8 cellular contexts compared by ENCODE assay signal in the genomic region with DNA sequence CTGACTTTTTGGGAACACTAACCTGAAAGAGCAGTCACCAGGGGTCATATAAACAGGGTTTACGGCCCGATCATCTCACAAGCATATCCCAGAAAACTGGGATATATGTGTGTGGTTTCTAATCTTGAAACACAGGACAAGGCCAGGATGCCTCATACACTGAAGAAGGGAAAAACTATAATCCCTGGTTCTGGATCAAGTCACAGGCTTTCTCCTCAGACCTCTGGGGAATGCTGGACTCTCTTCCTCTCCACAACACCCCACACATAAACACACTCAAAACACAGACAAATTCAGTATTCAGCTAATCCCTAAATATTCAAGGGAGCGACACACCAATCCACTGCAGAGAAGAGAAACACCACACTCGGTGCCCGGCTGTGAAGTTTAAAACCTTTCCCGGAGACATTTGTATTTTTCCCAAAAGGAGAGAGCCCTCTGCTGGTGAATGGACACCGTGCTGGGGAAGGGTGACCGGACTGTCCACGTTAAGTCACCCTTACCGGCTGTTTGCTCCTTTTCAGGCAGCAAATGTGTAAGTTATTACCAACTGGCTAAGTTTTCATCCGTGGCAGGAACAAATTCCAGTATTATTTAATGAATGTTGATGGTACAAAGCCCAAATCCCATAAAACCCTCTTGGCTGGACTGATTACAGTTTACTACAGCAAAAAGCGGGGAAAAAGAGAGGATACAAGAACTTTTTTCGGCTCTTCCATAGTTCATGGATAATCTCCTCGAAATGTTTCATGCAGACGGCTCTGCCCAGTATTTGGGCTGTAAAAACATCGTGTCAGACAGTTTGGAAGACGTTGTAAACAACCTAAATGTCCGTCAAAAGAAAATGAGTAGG.
DNase-seq lines count a peak whose midpoint lies in the region; ATAC-seq, FAIRE-seq and TF ChIP-seq lines count a peak whose summit lies in the region.

No MANE protein-coding gene starts in this region.

- intact Hi-C loops in colonic mucosa (cut with DNase I) (loop anchor here (5.0 kb wide), 1 partner anchor 676 kb away; no protein-coding TSS in a partner anchor), HepG2 (cut with micrococcal nuclease; ENCODE audit: unreplicated experiment) (loop anchor here (1.0 kb wide), 2 partner anchors 78 to 677 kb away; no protein-coding TSS in a partner anchor)

- H3K27ac ChIP-seq in HEK293 (ENCODE audit: extremely low read depth, low read depth, low read length): no peak overlapping the region
- no peak overlapping the region for H3K27ac ChIP-seq in colonic mucosa
- H3K27ac ChIP-seq in HepG2 (ENCODE audit: extremely low read length, insufficient read depth, low read length): no peak overlapping the region
- no peak overlapping the region for H3K27ac ChIP-seq in thoracic aorta

- WGBS in HepG2 (ENCODE audit: low lambda C conversion rate): 23% methylated on average over 14 of the region's 18 CpGs

- CTCF ChIA-PET in HEK293 (lab: Yijun Ruan, JAX) (interaction anchor here (0.6 to 1.3 kb wide), 19 partner anchors 11 to 797 kb away, joined by 3 to 7 read pairs (median 3); no protein-coding TSS in a partner anchor), HepG2 (lab: Yijun Ruan, JAX; ENCODE audit: low intra/inter-chr PET ratio, low total read pairs) (interaction anchor here (2.2 kb wide), 1 partner anchor 78 kb away, joined by 11 read pairs; no protein-coding TSS in a partner anchor)

- no peaks in the 10 kb centered on the region for H3K9me3 ChIP-seq in HEK293 (ENCODE audit: control insufficient read depth, insufficient read depth, low read depth, low read length)
- no peaks in the 10 kb centered on the region for H3K9me3 ChIP-seq in colonic mucosa
- H3K9me3 ChIP-seq in HepG2 (ENCODE audit: low read length): no peaks in the 10 kb centered on the region
- no peaks in the 10 kb centered on the region for H3K9me3 ChIP-seq in thoracic aorta

- peak; percentile 96 for ATAC-seq in HepG2
- peak; percentile 84 for ATAC-seq in thoracic aorta (ENCODE audit: insufficient number of reproducible peaks, low FRiP score, low read depth)
- ATAC-seq in GM19452 (IDR thresholded peaks at IDR 0.05; ENCODE audit: unreplicated experiment): no peak

- no peaks in the 10 kb centered on the region for H4K20me1 ChIP-seq in HepG2 (ENCODE audit: insufficient read depth, low read length)

- in situ Hi-C loops in Caki2 (cut with HindIII; ENCODE audit: low pct_unique_long_range_greater_than_20kb, low sequenced_read_pairs) (no loop called here), HepG2 (cut with HindIII; ENCODE audit: extremely low pct_ligation_motif_present, low pct_unique_long_range_greater_than_20kb) (no loop called here)

- no TSS peak for BruUV-seq in HepG2 (replicated peaks; lab: Mats Ljungman, UMichigan)

- DNase-seq in Caki2 (ENCODE audit: low read depth) (peak; percentile 68), OCI-M1 (lab: John Stamatoyannopoulos, UW) (peak; percentile 76), colonic mucosa (peak; percentile 81), HepG2 (ENCODE audit: low spot score) (peak; percentile 46), thoracic aorta (ENCODE audit: low spot score) (no peak)
- DNase-seq in activated naive CD4-positive, alpha-beta T cell treated with anti-CD3 and anti-CD28 coated beads, Interleukin-2, amount 50 U/mL, for 16 hours: no peak

- TF ChIP-seq EP300 in HepG2 (IDR thresholded peaks at IDR 0.05; ENCODE audit: low read depth in 2 of 2, low read length in 2 of 2) (no peak), HepG2 (CRISPR knock-in tag; IDR thresholded peaks at IDR 0.05; ENCODE audit: borderline replicate concordance) (no peak)

- no peak overlapping the region for H2AFZ ChIP-seq in HepG2 (ENCODE audit: low read length)

- H3K79me2 ChIP-seq in HepG2 (ENCODE audit: insufficient read depth, low read length): no peaks in the 10 kb centered on the region

- H3K4me3 ChIP-seq in HEK293 (ENCODE audit: low read depth, low read length) (no peak overlapping the region), colonic mucosa (no peak overlapping the region), HepG2 (replicated peaks in 1 of 3; ENCODE audit: insufficient read depth in 1 of 3, low read depth in 2 of 3, low read length in 3 of 3) (no peak overlapping the region), thoracic aorta (peak overlapping the region; percentile 50)

- TF ChIP-seq POLR2A in HepG2 (IDR thresholded peaks at IDR 0.05; ENCODE audit: insufficient read depth in 1 of 2, low read depth in 2 of 2, low read length in 2 of 2): no peak

- TF ChIP-seq CTCF in HEK293 (tag by site-specific recombination; IDR thresholded peaks at IDR 0.05): peak; percentile 70
- TF ChIP-seq CTCF in colonic mucosa (IDR thresholded peaks at IDR 0.05): peak; percentile 76
- TF ChIP-seq CTCF in HepG2 (CRISPR knock-in tag; IDR thresholded peaks at IDR 0.05): peak; percentile 85
- TF ChIP-seq CTCF in thoracic aorta (IDR thresholded peaks at IDR 0.05): peak; percentile 82

- POLR2A ChIA-PET in HEK293 (lab: Yijun Ruan, JAX): no interaction called here
- POLR2A ChIA-PET in HepG2 (lab: Yijun Ruan, JAX): interaction anchor here (0.5 kb wide), 1 partner anchor 1131 kb away, joined by 5 read pairs; no protein-coding TSS in a partner anchor

- H3K4me2 ChIP-seq in HepG2 (ENCODE audit: low read depth, low read length): peak overlapping the region; percentile 30

- H3K4me1 ChIP-seq in HEK293 (ENCODE audit: control insufficient read depth, insufficient read depth, low read length): no peaks in the 10 kb centered on the region
- H3K4me1 ChIP-seq in colonic mucosa: no peaks in the 10 kb centered on the region
- peaks cover 1% of the 10 kb centered on the region for H3K4me1 ChIP-seq in HepG2 (ENCODE audit: insufficient read depth, low read length)
- no peaks in the 10 kb centered on the region for H3K4me1 ChIP-seq in thoracic aorta (ENCODE audit: control insufficient read depth in 1 of 2, low read depth in 2 of 2)

- H3K27me3 ChIP-seq in colonic mucosa: no peaks in the 10 kb centered on the region
- H3K27me3 ChIP-seq in HepG2 (ENCODE audit: control insufficient read depth in 1 of 2, insufficient read depth in 2 of 2, low read length in 2 of 2): peaks cover 0 to 4% of the 10 kb centered on the region in 2 experiments; a peak in 1 of 5 replicates
- H3K27me3 ChIP-seq in thoracic aorta (replicated peaks; ENCODE audit: insufficient read depth): no peaks in the 10 kb centered on the region

- no peak overlapping the region for H3K9ac ChIP-seq in colonic mucosa (ENCODE audit: low read depth in 2 of 2, low read length in 2 of 2)
- no peak overlapping the region for H3K9ac ChIP-seq in HepG2 (ENCODE audit: insufficient read depth, low read depth, low read length)

- peak; percentile 48; the same call in 1 of the 2 replicates for TF ChIP-seq RAD21 in HepG2 (CRISPR knock-in tag; IDR thresholded peaks at IDR 0.05)

- H3K36me3 ChIP-seq in HEK293 (ENCODE audit: control insufficient read depth in 2 of 2, insufficient read depth in 1 of 2, low read length in 2 of 2) (no peaks in the 10 kb centered on the region), colonic mucosa (no peaks in the 10 kb centered on the region), HepG2 (replicated peaks in 1 of 2; ENCODE audit: control insufficient read depth in 1 of 2, insufficient read depth in 2 of 2, low read length in 2 of 2) (no peaks in the 10 kb centered on the region), thoracic aorta (no peaks in the 10 kb centered on the region)

- peak; percentile 89 for FAIRE-seq in HepG2 (lab: Jason Lieb, UNC)

TF ChIP-seq in HEK293, 187 proteins besides CTCF, POLR2A, EP300 and RAD21 (continues in another document):
- TF ChIP-seq YY2 (tag by site-specific recombination; IDR thresholded peaks at IDR 0.05) (no peak), RBAK (tag by site-specific recombination; IDR thresholded peaks at IDR 0.05) (no peak), SETDB1 (IDR thresholded peaks at IDR 0.05; ENCODE audit: insufficient read length, low read length) (no peak), ZBTB48 (tag by site-specific recombination; IDR thresholded peaks at IDR 0.05) (peak; percentile 66), TCF7L2 (IDR thresholded peaks at IDR 0.05; ENCODE audit: borderline replicate concordance, low read depth, low read length) (no peak), ZNF624 (tag by site-specific recombination; IDR thresholded peaks at IDR 0.05) (no peak), ZNF2 (tag by site-specific recombination; IDR thresholded peaks at IDR 0.05) (peak; percentile 61; the same call in 1 of the 2 replicates), ZNF521 (tag by site-specific recombination; IDR thresholded peaks at IDR 0.05) (no peak)
- TF ChIP-seq, protein P1, sequence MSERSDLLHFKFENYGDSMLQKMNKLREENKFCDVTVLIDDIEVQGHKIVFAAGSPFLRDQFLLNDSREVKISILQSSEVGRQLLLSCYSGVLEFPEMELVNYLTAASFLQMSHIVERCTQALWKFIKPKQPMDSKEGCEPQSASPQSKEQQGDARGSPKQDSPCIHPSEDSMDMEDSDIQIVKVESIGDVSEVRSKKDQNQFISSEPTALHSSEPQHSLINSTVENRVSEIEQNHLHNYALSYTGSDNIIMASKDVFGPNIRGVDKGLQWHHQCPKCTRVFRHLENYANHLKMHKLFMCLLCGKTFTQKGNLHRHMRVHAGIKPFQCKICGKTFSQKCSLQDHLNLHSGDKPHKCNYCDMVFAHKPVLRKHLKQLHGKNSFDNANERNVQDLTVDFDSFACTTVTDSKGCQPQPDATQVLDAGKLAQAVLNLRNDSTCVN (tag by site-specific recombination; optimal IDR thresholded peaks at IDR 0.05): no peak

TF ChIP-seq in HepG2, 621 proteins besides CTCF, POLR2A, EP300 and RAD21 (continues in another document):
- TF ChIP-seq XRCC5 (optimal IDR thresholded peaks at IDR 0.05; ENCODE audit: low read length) (peak; percentile 71), KAT2B (IDR thresholded peaks at IDR 0.05; ENCODE audit: borderline replicate concordance, low read depth, low read length) (no peak), STAG1 (CRISPR knock-in tag; IDR thresholded peaks at IDR 0.05) (peak; percentile 77), ZBTB1 (CRISPR knock-in tag; IDR thresholded peaks at IDR 0.05; ENCODE audit: borderline replicate concordance) (no peak)
- TF ChIP-seq, protein P2, sequence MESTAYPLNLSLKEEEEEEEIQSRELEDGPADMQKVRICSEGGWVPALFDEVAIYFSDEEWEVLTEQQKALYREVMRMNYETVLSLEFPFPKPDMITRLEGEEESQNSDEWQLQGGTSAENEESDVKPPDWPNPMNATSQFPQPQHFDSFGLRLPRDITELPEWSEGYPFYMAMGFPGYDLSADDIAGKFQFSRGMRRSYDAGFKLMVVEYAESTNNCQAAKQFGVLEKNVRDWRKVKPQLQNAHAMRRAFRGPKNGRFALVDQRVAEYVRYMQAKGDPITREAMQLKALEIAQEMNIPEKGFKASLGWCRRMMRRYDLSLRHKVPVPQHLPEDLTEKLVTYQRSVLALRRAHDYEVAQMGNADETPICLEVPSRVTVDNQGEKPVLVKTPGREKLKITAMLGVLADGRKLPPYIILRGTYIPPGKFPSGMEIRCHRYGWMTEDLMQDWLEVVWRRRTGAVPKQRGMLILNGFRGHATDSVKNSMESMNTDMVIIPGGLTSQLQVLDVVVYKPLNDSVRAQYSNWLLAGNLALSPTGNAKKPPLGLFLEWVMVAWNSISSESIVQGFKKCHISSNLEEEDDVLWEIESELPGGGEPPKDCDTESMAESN (CRISPR knock-in tag; conservative IDR thresholded peaks at IDR 0.05): no peak

Comparison
In these comparisons a context has a peak if more than half of its experiments do, and no peak if none do; other contexts are left out.
1. DNase-seq: peak in Caki2 (single experiment), OCI-M1 (single experiment), colonic mucosa (single experiment) and HepG2 (single experiment); none in thoracic aorta (single experiment) and activated naive CD4-positive, alpha-beta T cell treated with anti-CD3 and anti-CD28 coated beads, Interleukin-2, amount 50 U/mL, for 16 hours (single experiment).
2. Peak in every context shown above with its lines, with median percentiles within 50 percentile points of each other: CTCF ChIP-seq.